9 cellular contexts compared by ENCODE assay signal in genomic region chr2:25204190-25204838, GRCh38. TPM values are rescaled to one million over a fixed set of nuclear protein-coding genes. Genes with fewer than 3 reads are reported as not detected.
DNase-seq lines count a peak whose midpoint lies in the region; ATAC-seq, FAIRE-seq and TF ChIP-seq lines count a peak whose summit lies in the region.
"Had no signal": no experiment of that assay in that cellular context is flagged by ENCODE, and none has a peak within 500 bp of the region (broad histone marks: within the 10 kb centered on the region; RNA-seq: fewer than 3 reads in every experiment).

No MANE protein-coding gene starts in this region.

- H3K9me3 ChIP-seq in osteoblast (ENCODE audit: low read depth, low read length) = no peaks in the 10 kb centered on the region

- no peak overlapping the region; the same call in 1 of the 2 replicates for H3K4me3 ChIP-seq in H7 (ENCODE audit: insufficient read depth, low read depth, low read length)
- peak overlapping the region; percentile 50 for H3K4me3 ChIP-seq in osteoblast (ENCODE audit: insufficient read depth, low read length)

- no peak overlapping the region for H3K27ac ChIP-seq in osteoblast (ENCODE audit: low read depth, low read length)

- H3K79me2 ChIP-seq in osteoblast (ENCODE audit: insufficient read depth, low read length) = no peaks in the 10 kb centered on the region

- FAIRE-seq in urothelium cell line (lab: Jason Lieb, UNC) = no peak

- H3K36me3 ChIP-seq in H7 (replicated peaks; ENCODE audit: control insufficient read depth, insufficient read depth, low read length) (no peaks in the 10 kb centered on the region), osteoblast (ENCODE audit: insufficient read depth, low read length) (no peaks in the 10 kb centered on the region)

- TF ChIP-seq CTCF in osteoblast (IDR thresholded peaks at IDR 0.05; ENCODE audit: extremely low read depth, low read depth, low read length) = no peak

- H3K27me3 ChIP-seq in H7 (ENCODE audit: control insufficient read depth, insufficient read depth, low read length) (no peaks in the 10 kb centered on the region), osteoblast (ENCODE audit: insufficient read depth, low read length) (no peaks in the 10 kb centered on the region)

- no peak for ATAC-seq in HG02973 (IDR thresholded peaks at IDR 0.05; ENCODE audit: unreplicated experiment)

- DNase-seq in GM03348 (ENCODE audit: low spot score) (peak; percentile 54), H7 (peak; percentile 67), dermis blood vessel endothelial cell (peak; percentile 17), osteoblast (ENCODE audit: insufficient read length, low spot score, missing footprints) (peak; percentile 58), amniotic stem cell (lab: John Stamatoyannopoulos, UW) (no peak), urothelium cell line (ENCODE audit: low spot score) (no peak)
- DNase-seq in activated CD4-positive, CD25-positive, alpha-beta regulatory T cell (lab: John Stamatoyannopoulos, UW) = no peak
- DNase-seq: NCI-H446 treated with DMSO at 0.1 percent for 48 hours had no signal

- H3K4me2 ChIP-seq in osteoblast (ENCODE audit: insufficient read depth, low read length) = no peak overlapping the region

- no peaks in the 10 kb centered on the region for H3K4me1 ChIP-seq in osteoblast (ENCODE audit: insufficient read depth, low read length)

- H4K20me1 ChIP-seq in osteoblast (ENCODE audit: insufficient read depth, low read length) = no peaks in the 10 kb centered on the region

- peak overlapping the region; percentile 70 for H2AFZ ChIP-seq in osteoblast (ENCODE audit: low read length)

RNA-seq across cellular contexts. Expression of gene POMC, which starts 35.9 kb away (rescaled TPM):
- 4.4 and 6.4 TPM in 2 replicates for total RNA-seq in H7 (2014; rRNA removed; shearing (Covaris generic))
- 2.8 and 3.2 TPM in 2 replicates for total RNA-seq in dermis blood vessel endothelial cell
- 0.59 and 2.2 TPM in 2 replicates for total RNA-seq in osteoblast

Comparison
In these comparisons a context has a peak if more than half of its experiments do, and no peak if none do; other contexts are left out.
1. DNase-seq: peak in GM03348 (single experiment), H7 (single experiment), dermis blood vessel endothelial cell (single experiment) and osteoblast (single experiment); none in amniotic stem cell (single experiment), activated CD4-positive, CD25-positive, alpha-beta regulatory T cell (0 of 4) and urothelium cell line (single experiment).